In the genomic region with DNA sequence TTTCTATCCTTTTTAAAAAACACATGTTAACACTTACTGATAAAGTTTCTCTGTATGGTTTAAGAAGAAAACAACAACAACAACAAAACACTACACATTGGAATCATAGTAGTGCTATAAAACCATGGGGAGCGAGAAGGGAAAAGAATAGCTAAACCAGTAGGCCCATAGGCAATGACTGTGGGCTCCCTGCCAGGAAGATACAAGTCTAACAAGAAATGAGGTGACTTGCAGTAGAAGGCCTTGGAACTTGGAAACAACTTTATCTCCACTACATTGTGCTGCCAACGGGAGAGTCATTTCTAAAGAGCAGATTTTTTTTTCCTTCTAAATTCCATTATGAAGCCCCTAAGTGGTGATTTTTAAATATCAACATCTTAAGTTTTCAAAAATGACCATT, we compare ENCODE assay signal across 30 cellular contexts.
DNase-seq lines count a peak whose midpoint lies in the region; ATAC-seq, FAIRE-seq and TF ChIP-seq lines count a peak whose summit lies in the region.
"Had no signal": no experiment of that assay in that cellular context is flagged by ENCODE, and none has a peak within 500 bp of the region (broad histone marks: within the 10 kb centered on the region; RNA-seq: fewer than 3 reads in every experiment).

No MANE protein-coding gene starts in this region.

- intact Hi-C loops in MCF 10A (cut with micrococcal nuclease) (no loop called here), transverse colon (cut with DNase I; ENCODE audit: low total_unique reads) (loop anchor here (10.0 kb wide), 1 partner anchor 78 kb away; a partner anchor contains a TSS)

- TF ChIP-seq POLR2A in transverse colon (IDR thresholded peaks at IDR 0.05), result no peak

- no peaks in the 10 kb centered on the region for H3K4me1 Mint-ChIP-seq in MCF 10A (ENCODE audit: insufficient read depth, unreplicated experiment)
- H3K4me1 Mint-ChIP-seq: activated CD4-positive, alpha-beta memory T cell treated with anti-CD3 and anti-CD28 coated beads, Interleukin-2, amount 10 ng/mL, durations not matched to agents 7 days and 5 days; CD4-positive, alpha-beta memory T cell; central memory CD8-positive, alpha-beta T cell; stimulated activated memory B cell treated with anti-CD40 and anti-IgM and Interleukin-4, amounts not matched to agents 10 μg/mL and 1 μg/mL and 100 μg/mL, for 72 hours had no signal

- H3K4me1 ChIP-seq in transverse colon, result no peaks in the 10 kb centered on the region
- H3K4me1 ChIP-seq: Peyer's patch had no signal

- no peaks in the 10 kb centered on the region for H3K36me3 ChIP-seq in bronchial epithelial cell (ENCODE audit: control insufficient read depth, insufficient read depth, low read length)
- no peaks in the 10 kb centered on the region for H3K36me3 ChIP-seq in transverse colon
- H3K36me3 ChIP-seq: Peyer's patch had no signal

- no peak overlapping the region for H3K4me3 ChIP-seq in bronchial epithelial cell (ENCODE audit: low read depth, low read length)
- no peak overlapping the region for H3K4me3 ChIP-seq in transverse colon
- H3K4me3 ChIP-seq: lung, neural progenitor cell, Peyer's patch had no signal

- no peaks in the 10 kb centered on the region for H3K9me3 ChIP-seq in transverse colon
- H3K9me3 ChIP-seq: Peyer's patch had no signal

- DNase-seq in T47D (ENCODE audit: low read depth in 1 of 2, low spot score in 1 of 2) (peak; percentile 1 to 70), MCF 10A (ENCODE audit: unreplicated experiment) (no peak), bronchial epithelial cell (ENCODE audit: low read depth) (peak; percentile 19), mucosa of gallbladder (ENCODE audit: low spot score) (peak; percentile 70), transverse colon (peak; percentile 63), NCI-H82 treated with DMSO at 0.1 percent for 48 hours (lab: John Stamatoyannopoulos, UW; ENCODE audit: unreplicated experiment) (no peak), RCC 7860 (ENCODE audit: low spot score) (no peak)
- DNase-seq: 8988T; activated CD4-positive, alpha-beta memory T cell treated with anti-CD3 and anti-CD28 coated beads, Interleukin-2, amount 10 ng/mL, durations not matched to agents 7 days and 5 days; AML-193; aorta; CD4-positive, alpha-beta memory T cell; glutamatergic neuron; NCI-H1105; NCI-H1930; NCI-H524 treated with DMSO at 0.1 percent for 48 hours; SIG-M5; stimulated activated CD4-positive, alpha-beta T cell treated with anti-CD3 and anti-CD28 coated beads, Interleukin-4, amount 100 ng/mL, for 4 hours had no signal

- no peak overlapping the region for H3K4me3 Mint-ChIP-seq in MCF 10A (ENCODE audit: unreplicated experiment)
- H3K4me3 Mint-ChIP-seq: activated CD4-positive, alpha-beta memory T cell treated with anti-CD3 and anti-CD28 coated beads, Interleukin-2, amount 10 ng/mL, durations not matched to agents 7 days and 5 days; activated naive CD8-positive, alpha-beta T cell; CD4-positive, alpha-beta memory T cell; central memory CD8-positive, alpha-beta T cell; neural progenitor cell; stimulated activated memory B cell treated with anti-CD40 and anti-IgM and Interleukin-4, amounts not matched to agents 10 μg/mL and 1 μg/mL and 100 μg/mL, for 72 hours had no signal

- in situ Hi-C loops in T47D (cut with HindIII; ENCODE audit: low pct_unique_long_range_greater_than_20kb, low sequenced_read_pairs), result no loop called here
- in situ Hi-C loops in transverse colon (cut with MboI; ENCODE audit: low pct_ligation_motif_present in 1 of 4, low pct_unique_long_range_greater_than_20kb in 1 of 4, low sequenced_read_pairs in 3 of 4), result loop anchor here in 2 of 4 donors (10.0 to 25.0 kb wide), 3 partner anchors 150 to 338 kb away; no protein-coding TSS in a partner anchor

- BruUV-seq in MCF 10A (replicated peaks; lab: Mats Ljungman, UMichigan), result no TSS peak

- 38% methylated on average over 2 of the region's 2 CpGs; no CpG with 5 or more reads in 1 of the 2 donors for WGBS in transverse colon (ENCODE audit: low coverage in 1 of 2), 2 donors

- TF ChIP-seq CTCF in MCF 10A (IDR thresholded peaks at IDR 0.05; ENCODE audit: unreplicated experiment), result no peak
- no peak for TF ChIP-seq CTCF in bronchial epithelial cell (IDR thresholded peaks at IDR 0.05; ENCODE audit: insufficient read depth, low read length, severe bottlenecking)
- no peak for TF ChIP-seq CTCF in transverse colon (IDR thresholded peaks at IDR 0.05)

- no peaks in the 10 kb centered on the region for H3K9me3 Mint-ChIP-seq in MCF 10A (ENCODE audit: unreplicated experiment)
- H3K9me3 Mint-ChIP-seq: activated CD4-positive, alpha-beta memory T cell treated with anti-CD3 and anti-CD28 coated beads, Interleukin-2, amount 10 ng/mL, durations not matched to agents 7 days and 5 days; activated T-helper 2 cell treated with anti-CD3 and anti-CD28 coated beads, Interferon-gamma antibody, Interleukin-2, Interleukin-4, amounts not matched to agents 10 μg/mL and 5 μg/mL and 100 μg/mL, durations not matched to agents 14 hours and 24 hours and 36 hours; CD4-positive, alpha-beta memory T cell; central memory CD8-positive, alpha-beta T cell; neural progenitor cell; stimulated activated memory B cell treated with anti-CD40 and anti-IgM and Interleukin-4, amounts not matched to agents 10 μg/mL and 1 μg/mL and 100 μg/mL, for 72 hours had no signal

- no peak overlapping the region for H3K27ac Mint-ChIP-seq in MCF 10A (ENCODE audit: low read depth, unreplicated experiment)
- H3K27ac Mint-ChIP-seq: activated CD4-positive, alpha-beta memory T cell treated with anti-CD3 and anti-CD28 coated beads, Interleukin-2, amount 10 ng/mL, durations not matched to agents 7 days and 5 days; activated naive CD8-positive, alpha-beta T cell; activated T-helper 2 cell treated with anti-CD3 and anti-CD28 coated beads, Interferon-gamma antibody, Interleukin-2, Interleukin-4, amounts not matched to agents 10 μg/mL and 5 μg/mL and 100 μg/mL, durations not matched to agents 14 hours and 24 hours and 36 hours; CD4-positive, alpha-beta memory T cell; neural progenitor cell; stimulated activated memory B cell treated with anti-CD40 and anti-IgM and Interleukin-4, amounts not matched to agents 10 μg/mL and 1 μg/mL and 100 μg/mL, for 72 hours had no signal

- TF ChIP-seq EP300 in transverse colon (IDR thresholded peaks at IDR 0.05; ENCODE audit: low read depth), result no peak

- POLR2A ChIA-PET in MCF 10A (lab: Yijun Ruan, JAX), result no interaction called here

- no peak for ATAC-seq in GM21515 (IDR thresholded peaks at IDR 0.05; ENCODE audit: unreplicated experiment)
- ATAC-seq: activated CD4-positive, CD25-positive, alpha-beta regulatory T cell treated with anti-CD3 and anti-CD28 coated beads, Interleukin-2, amount 50 U/mL, for 24 hours; sciatic nerve; stimulated activated memory B cell treated with anti-CD40 and anti-IgM and Interleukin-4, amounts not matched to agents 10 μg/mL and 1 μg/mL and 100 μg/mL, for 72 hours had no signal

- peaks cover 28% of the 10 kb centered on the region for H3K27me3 Mint-ChIP-seq in MCF 10A (ENCODE audit: insufficient read depth, unreplicated experiment)
- H3K27me3 Mint-ChIP-seq: activated CD4-positive, alpha-beta memory T cell treated with anti-CD3 and anti-CD28 coated beads, Interleukin-2, amount 10 ng/mL, durations not matched to agents 7 days and 5 days; activated naive CD8-positive, alpha-beta T cell; CD4-positive, alpha-beta memory T cell; central memory CD8-positive, alpha-beta T cell; stimulated activated memory B cell treated with anti-CD40 and anti-IgM and Interleukin-4, amounts not matched to agents 10 μg/mL and 1 μg/mL and 100 μg/mL, for 72 hours had no signal

- no peak for FAIRE-seq in bronchial epithelial cell (lab: Jason Lieb, UNC)
- no peak for FAIRE-seq in RCC 7860 (lab: Jason Lieb, UNC)
- FAIRE-seq: GM12892, H1 had no signal

- CTCF ChIA-PET in MCF 10A (lab: Yijun Ruan, JAX), result interaction anchor here (0.5 to 4.5 kb wide), 6 partner anchors 14 to 392 kb away, joined by 3 to 20 read pairs (median 4); no protein-coding TSS in a partner anchor

- H3K27ac ChIP-seq in transverse colon, result peak overlapping the region in 1 of 4 donors; percentile 19
- H3K27ac ChIP-seq: neural progenitor cell, Peyer's patch had no signal

- H3K27me3 ChIP-seq in bronchial epithelial cell (ENCODE audit: control insufficient read depth, insufficient read depth, low read length), result no peaks in the 10 kb centered on the region
- no peaks in the 10 kb centered on the region for H3K27me3 ChIP-seq in transverse colon
- H3K27me3 ChIP-seq: neural progenitor cell, Peyer's patch had no signal

- no peaks in the 10 kb centered on the region for H3K36me3 Mint-ChIP-seq in MCF 10A (ENCODE audit: insufficient read depth, unreplicated experiment)
- H3K36me3 Mint-ChIP-seq: activated naive CD8-positive, alpha-beta T cell; CD4-positive, alpha-beta memory T cell; stimulated activated memory B cell treated with anti-CD40 and anti-IgM and Interleukin-4, amounts not matched to agents 10 μg/mL and 1 μg/mL and 100 μg/mL, for 72 hours had no signal

Comparison
In these comparisons a context has a peak if more than half of its experiments do, and no peak if none do; other contexts are left out.
1. DNase-seq: peak in T47D (2 of 2), bronchial epithelial cell (single experiment), mucosa of gallbladder (single experiment) and transverse colon (single experiment); none in MCF 10A (single experiment), NCI-H82 treated with DMSO at 0.1 percent for 48 hours (single experiment) and RCC 7860 (single experiment).